ENCODE assay signal across 1 cellular context in genomic region chr15:39580117-39580629, GRCh38.
TF ChIP-seq lines count a peak whose summit lies in the region.

No MANE protein-coding gene starts in this region.

TF ChIP-seq in GM12878, 131 proteins besides CTCF, POLR2A, EP300 and RAD21 (continued from another document):
- TF ChIP-seq ZNF592 (IDR thresholded peaks at IDR 0.05): 0 out of 2 replicates have a peak, but pooled peaks have one; percentile 7
- TF ChIP-seq SPI1 (IDR thresholded peaks at IDR 0.05; ENCODE audit: borderline replicate concordance, insufficient read depth, low read depth, low read length): no peak
- no peak for TF ChIP-seq RCOR1 (conservative IDR thresholded peaks at IDR 0.05; ENCODE audit: low read depth, low read length)
- TF ChIP-seq BMI1 (IDR thresholded peaks at IDR 0.05; ENCODE audit: borderline replicate concordance): no peak
- TF ChIP-seq BHLHE40 (IDR thresholded peaks at IDR 0.05; ENCODE audit: borderline replicate concordance in 1 of 2, low read depth in 2 of 2, low read length in 1 of 2): peak in 1 of 2 experiments; percentile 20; a peak in 2 of 4 replicates
- no peak for TF ChIP-seq STAT1 (conservative IDR thresholded peaks at IDR 0.05)
- no peak for TF ChIP-seq SREBF1 (IDR thresholded peaks at IDR 0.05; ENCODE audit: low read length)
- TF ChIP-seq YY1 (IDR thresholded peaks at IDR 0.05; ENCODE audit: low read depth, low read length): peak; percentile 71; the same call in 1 of the 2 replicates
- peak; percentile 51; the same call in 1 of the 2 replicates for TF ChIP-seq LARP7 (IDR thresholded peaks at IDR 0.05)
- TF ChIP-seq TCF3 (IDR thresholded peaks at IDR 0.05; ENCODE audit: borderline replicate concordance, insufficient read depth, low read depth, low read length): 0 out of 2 replicates have a peak, but pooled peaks have one; percentile 27
- TF ChIP-seq RB1 (IDR thresholded peaks at IDR 0.05; ENCODE audit: borderline replicate concordance): peak; percentile 52; the same call in 1 of the 2 replicates
- TF ChIP-seq DPF2 (IDR thresholded peaks at IDR 0.05): 0 out of 2 replicates have a peak, but pooled peaks have one; percentile 16
- peak; percentile 50 for TF ChIP-seq IKZF1 (conservative IDR thresholded peaks at IDR 0.05)
- TF ChIP-seq HDAC2 (IDR thresholded peaks at IDR 0.05): no peak
